In genomic region chr17:37050905-37051304, GRCh38 we compare ENCODE assay signal across 29 cellular contexts.
DNase-seq lines count a peak whose midpoint lies in the region; ATAC-seq and TF ChIP-seq lines count a peak whose summit lies in the region.
"Had no signal": no experiment of that assay in that cellular context is flagged by ENCODE, and none has a peak within 500 bp of the region (broad histone marks: within the 10 kb centered on the region; RNA-seq: fewer than 3 reads in every experiment).

No MANE protein-coding gene starts in this region.

- H3K27ac ChIP-seq in GM23338 (ENCODE audit: low read depth), result 0 out of 2 replicates have a peak overlapping the region, but pooled peaks have one; percentile 32
- H3K27ac ChIP-seq in RWPE2 (ENCODE audit: poor library complexity, severe bottlenecking), result no peak overlapping the region
- H3K27ac ChIP-seq: body of pancreas, esophagus squamous epithelium, gastrocnemius medialis, SJCRH30, upper lobe of left lung had no signal

- H3K36me3 ChIP-seq in GM23338 (ENCODE audit: insufficient read depth), result peaks cover 4% of the 10 kb centered on the region; the same call in 1 of the 2 replicates
- 0 out of 2 replicates have a peak, but pooled peaks cover 5% of the 10 kb centered on the region for H3K36me3 ChIP-seq in RWPE2 (ENCODE audit: low read depth)
- H3K36me3 ChIP-seq: gastrocnemius medialis had no signal

- no peak overlapping the region for H3K4me3 Mint-ChIP-seq in GM23338
- H3K4me3 Mint-ChIP-seq in progenitor cell of endocrine pancreas (ENCODE audit: low read depth), result no peak overlapping the region
- no peak overlapping the region for H3K4me3 Mint-ChIP-seq in stimulated activated memory B cell treated with anti-CD40 and anti-IgM and Interleukin-4, amounts not matched to agents 10 μg/mL and 1 μg/mL and 100 μg/mL, for 72 hours
- no peak overlapping the region for H3K4me3 Mint-ChIP-seq in activated T-cell treated with anti-CD3 and anti-CD28 coated beads, Interleukin-2, amount 50 U/mL, for 24 hours
- H3K4me3 Mint-ChIP-seq: activated CD4-positive, alpha-beta T cell treated with anti-CD3 and anti-CD28 coated beads, Interleukin-2, amount 10 ng/mL, durations not matched to agents 24 days and 14 days; B cell; CD4-positive, alpha-beta memory T cell; nephron progenitor cell; stimulated activated naive B cell treated with anti-CD40 and anti-IgM and Interleukin-4, amounts not matched to agents 10 μg/mL and 1 μg/mL and 100 μg/mL, for 72 hours had no signal

- H3K27ac Mint-ChIP-seq in GM23338 (peak overlapping the region; percentile 74; the same call in 1 of the 2 replicates), progenitor cell of endocrine pancreas (peak overlapping the region; percentile 24)
- no peak overlapping the region for H3K27ac Mint-ChIP-seq in stimulated activated memory B cell treated with anti-CD40 and anti-IgM and Interleukin-4, amounts not matched to agents 10 μg/mL and 1 μg/mL and 100 μg/mL, for 72 hours
- H3K27ac Mint-ChIP-seq in activated T-cell treated with anti-CD3 and anti-CD28 coated beads, Interleukin-2, amount 50 U/mL, for 24 hours, result no peak overlapping the region
- H3K27ac Mint-ChIP-seq: activated CD4-positive, alpha-beta T cell treated with anti-CD3 and anti-CD28 coated beads, Interleukin-2, amount 10 ng/mL, durations not matched to agents 24 days and 14 days; B cell; CD4-positive, alpha-beta memory T cell; stimulated activated naive B cell treated with anti-CD40 and anti-IgM and Interleukin-4, amounts not matched to agents 10 μg/mL and 1 μg/mL and 100 μg/mL, for 72 hours had no signal

- H3K27me3 ChIP-seq in GM23338 (ENCODE audit: insufficient read depth) (no peaks in the 10 kb centered on the region), RWPE2 (ENCODE audit: insufficient read depth, poor library complexity, severe bottlenecking) (no peaks in the 10 kb centered on the region)
- H3K27me3 ChIP-seq: body of pancreas, esophagus squamous epithelium, gastrocnemius medialis, SJCRH30, upper lobe of left lung had no signal

- peaks cover 20% of the 10 kb centered on the region for H3K4me1 ChIP-seq in GM23338 (ENCODE audit: insufficient read depth)
- no peaks in the 10 kb centered on the region for H3K4me1 ChIP-seq in RWPE2 (ENCODE audit: insufficient read depth, poor library complexity, severe bottlenecking)
- H3K4me1 ChIP-seq: body of pancreas, gastrocnemius medialis, SJCRH30, upper lobe of left lung had no signal

- TF ChIP-seq CTCF in GM23338 (conservative IDR thresholded peaks at IDR 0.05; ENCODE audit: low read depth in 2 of 2), result no peak
- TF ChIP-seq CTCF in RWPE2 (IDR thresholded peaks at IDR 0.05; ENCODE audit: poor library complexity, severe bottlenecking), result no peak
- no peak for TF ChIP-seq CTCF in fibroblast of the aortic adventitia (IDR thresholded peaks at IDR 0.05; ENCODE audit: insufficient read depth, low read length)
- TF ChIP-seq CTCF in progenitor cell of endocrine pancreas (IDR thresholded peaks at IDR 0.05; ENCODE audit: unreplicated experiment), result no peak

- H3K36me3 Mint-ChIP-seq in GM23338 (ENCODE audit: low read depth) (0 out of 3 replicates have a peak, but pooled peaks cover 3% of the 10 kb centered on the region), progenitor cell of endocrine pancreas (ENCODE audit: insufficient read depth) (peaks cover 8% of the 10 kb centered on the region)
- peaks cover 49% of the 10 kb centered on the region for H3K36me3 Mint-ChIP-seq in stimulated activated memory B cell treated with anti-CD40 and anti-IgM and Interleukin-4, amounts not matched to agents 10 μg/mL and 1 μg/mL and 100 μg/mL, for 72 hours
- peaks cover 71% of the 10 kb centered on the region for H3K36me3 Mint-ChIP-seq in activated T-cell treated with anti-CD3 and anti-CD28 coated beads, Interleukin-2, amount 50 U/mL, for 24 hours (ENCODE audit: low read depth)

- no peak overlapping the region for H2AFZ ChIP-seq in GM23338

- H3K4me3 ChIP-seq in GM23338, result no peak overlapping the region
- H3K4me3 ChIP-seq in RWPE2 (ENCODE audit: severe bottlenecking), result no peak overlapping the region
- no peak overlapping the region for H3K4me3 ChIP-seq in fibroblast of the aortic adventitia (ENCODE audit: low read depth, low read length)
- H3K4me3 ChIP-seq: body of pancreas, esophagus squamous epithelium, gastrocnemius medialis, GM12878, SJCRH30, upper lobe of left lung had no signal

- DNase-seq in GM23338 (ENCODE audit: low spot score), result no peak
- DNase-seq in RWPE2 (ENCODE audit: low spot score), result no peak
- DNase-seq in fibroblast of the aortic adventitia (ENCODE audit: low read depth), result peak; percentile 7
- no peak for DNase-seq in progenitor cell of endocrine pancreas (ENCODE audit: low spot score, unreplicated experiment)
- DNase-seq in LoVo (ENCODE audit: low spot score), result no peak
- no peak for DNase-seq in activated T-cell treated with anti-CD3 and anti-CD28 coated beads, Interleukin-2, amount 50 U/mL, for 24 hours
- DNase-seq: ACHN; activated CD4-positive, alpha-beta T cell treated with anti-CD3 and anti-CD28 coated beads, Interleukin-2, amount 10 ng/mL, durations not matched to agents 24 days and 14 days; activated CD8-positive, alpha-beta memory T cell treated with anti-CD3 and anti-CD28 coated beads for 24 hours; activated gamma-delta T cell; body of pancreas; CD4-positive, alpha-beta memory T cell; cerebellar nuclear complex; dermis blood vessel endothelial cell; esophagus squamous epithelium; gastrocnemius medialis; left colon; NCI-H1048; NCI-H1694 treated with DMSO at 0.1 percent for 48 hours; NCI-H82; nephron progenitor cell; SJCRH30; stimulated activated naive B cell treated with anti-CD40 and anti-IgM and Interleukin-4, amounts not matched to agents 10 μg/mL and 1 μg/mL and 100 μg/mL, for 72 hours; substantia nigra; upper lobe of left lung had no signal

- H3K4me1 Mint-ChIP-seq in GM23338 (peaks cover 48% of the 10 kb centered on the region), progenitor cell of endocrine pancreas (ENCODE audit: low read depth) (peaks cover 1% of the 10 kb centered on the region)
- H3K4me1 Mint-ChIP-seq in stimulated activated memory B cell treated with anti-CD40 and anti-IgM and Interleukin-4, amounts not matched to agents 10 μg/mL and 1 μg/mL and 100 μg/mL, for 72 hours, result peaks cover 12% of the 10 kb centered on the region
- H3K4me1 Mint-ChIP-seq in activated T-cell treated with anti-CD3 and anti-CD28 coated beads, Interleukin-2, amount 50 U/mL, for 24 hours (ENCODE audit: low read depth), result peaks cover 8% of the 10 kb centered on the region

- H4K20me1 ChIP-seq in GM23338 (replicated peaks; ENCODE audit: insufficient read depth), result no peaks in the 10 kb centered on the region

- H3K27me3 Mint-ChIP-seq in GM23338 (ENCODE audit: insufficient read depth, low read depth, poor library complexity), result peaks cover 13% of the 10 kb centered on the region
- H3K27me3 Mint-ChIP-seq in progenitor cell of endocrine pancreas, result no peaks in the 10 kb centered on the region
- H3K27me3 Mint-ChIP-seq in stimulated activated memory B cell treated with anti-CD40 and anti-IgM and Interleukin-4, amounts not matched to agents 10 μg/mL and 1 μg/mL and 100 μg/mL, for 72 hours, result no peaks in the 10 kb centered on the region
- H3K27me3 Mint-ChIP-seq in activated T-cell treated with anti-CD3 and anti-CD28 coated beads, Interleukin-2, amount 50 U/mL, for 24 hours, result no peaks in the 10 kb centered on the region
- H3K27me3 Mint-ChIP-seq: activated CD4-positive, alpha-beta T cell treated with anti-CD3 and anti-CD28 coated beads, Interleukin-2, amount 10 ng/mL, durations not matched to agents 24 days and 14 days; B cell; CD4-positive, alpha-beta memory T cell; stimulated activated naive B cell treated with anti-CD40 and anti-IgM and Interleukin-4, amounts not matched to agents 10 μg/mL and 1 μg/mL and 100 μg/mL, for 72 hours had no signal

- no peaks in the 10 kb centered on the region for H3K9me3 ChIP-seq in RWPE2 (ENCODE audit: severe bottlenecking)
- H3K9me3 ChIP-seq: body of pancreas, esophagus squamous epithelium, gastrocnemius medialis, SJCRH30, upper lobe of left lung had no signal

- no peaks in the 10 kb centered on the region for H3K9me3 Mint-ChIP-seq in GM23338
- H3K9me3 Mint-ChIP-seq in progenitor cell of endocrine pancreas (ENCODE audit: low read depth), result no peaks in the 10 kb centered on the region
- H3K9me3 Mint-ChIP-seq in stimulated activated memory B cell treated with anti-CD40 and anti-IgM and Interleukin-4, amounts not matched to agents 10 μg/mL and 1 μg/mL and 100 μg/mL, for 72 hours, result no peaks in the 10 kb centered on the region
- no peaks in the 10 kb centered on the region for H3K9me3 Mint-ChIP-seq in activated T-cell treated with anti-CD3 and anti-CD28 coated beads, Interleukin-2, amount 50 U/mL, for 24 hours
- H3K9me3 Mint-ChIP-seq: activated CD4-positive, alpha-beta T cell treated with anti-CD3 and anti-CD28 coated beads, Interleukin-2, amount 10 ng/mL, durations not matched to agents 24 days and 14 days; CD4-positive, alpha-beta memory T cell; nephron progenitor cell; stimulated activated naive B cell treated with anti-CD40 and anti-IgM and Interleukin-4, amounts not matched to agents 10 μg/mL and 1 μg/mL and 100 μg/mL, for 72 hours had no signal

- H3K79me2 ChIP-seq in GM23338 (replicated peaks; ENCODE audit: insufficient read depth), result no peaks in the 10 kb centered on the region

- ATAC-seq in GM23338 (no peak), RWPE2 (ENCODE audit: low read depth) (peak; percentile 35; the same call in 1 of the 3 replicates)
- no peak for ATAC-seq in stimulated activated memory B cell treated with anti-CD40 and anti-IgM and Interleukin-4, amounts not matched to agents 10 μg/mL and 1 μg/mL and 100 μg/mL, for 72 hours
- ATAC-seq: body of pancreas; gastrocnemius medialis; GM12878; HCT116; stimulated activated naive B cell treated with anti-CD40 and anti-IgM and Interleukin-4, amounts not matched to agents 10 μg/mL and 1 μg/mL and 100 μg/mL, for 72 hours had no signal

- H3F3A ChIP-seq in GM23338 (replicated peaks; ENCODE audit: low read depth), result peaks cover 20% of the 10 kb centered on the region; the same call in 1 of the 2 replicates

- no peaks in the 10 kb centered on the region for H3K9me2 ChIP-seq in GM23338 (ENCODE audit: insufficient read depth)

- no peak overlapping the region for H3K4me2 ChIP-seq in GM23338

TF ChIP-seq in GM23338, 12 proteins besides CTCF, POLR2A, EP300 and RAD21 (continues in another document):
- TF ChIP-seq JUNB (IDR thresholded peaks at IDR 0.05; ENCODE audit: unreplicated experiment), result no peak
- TF ChIP-seq CREB1 (CRISPR knock-in tag; IDR thresholded peaks at IDR 0.05; ENCODE audit: low read depth), result no peak
- TF ChIP-seq EZH2 (IDR thresholded peaks at IDR 0.05; ENCODE audit: low read depth, unreplicated experiment), result no peak
- no peak for TF ChIP-seq ZNF114 (CRISPR knock-in tag; IDR thresholded peaks at IDR 0.05)
- TF ChIP-seq ZNF331 (CRISPR knock-in tag; IDR thresholded peaks at IDR 0.05; ENCODE audit: low read depth), result no peak

Comparison
In these comparisons a context has a peak if more than half of its experiments do, and no peak if none do; other contexts are left out.
1. H3K27ac Mint-ChIP-seq: peak in GM23338 (single experiment) and progenitor cell of endocrine pancreas (single experiment); none in stimulated activated memory B cell treated with anti-CD40 and anti-IgM and Interleukin-4, amounts not matched to agents 10 μg/mL and 1 μg/mL and 100 μg/mL, for 72 hours (single experiment) and activated T-cell treated with anti-CD3 and anti-CD28 coated beads, Interleukin-2, amount 50 U/mL, for 24 hours (single experiment).